14 cellular contexts compared by ENCODE assay signal in the genomic region with DNA sequence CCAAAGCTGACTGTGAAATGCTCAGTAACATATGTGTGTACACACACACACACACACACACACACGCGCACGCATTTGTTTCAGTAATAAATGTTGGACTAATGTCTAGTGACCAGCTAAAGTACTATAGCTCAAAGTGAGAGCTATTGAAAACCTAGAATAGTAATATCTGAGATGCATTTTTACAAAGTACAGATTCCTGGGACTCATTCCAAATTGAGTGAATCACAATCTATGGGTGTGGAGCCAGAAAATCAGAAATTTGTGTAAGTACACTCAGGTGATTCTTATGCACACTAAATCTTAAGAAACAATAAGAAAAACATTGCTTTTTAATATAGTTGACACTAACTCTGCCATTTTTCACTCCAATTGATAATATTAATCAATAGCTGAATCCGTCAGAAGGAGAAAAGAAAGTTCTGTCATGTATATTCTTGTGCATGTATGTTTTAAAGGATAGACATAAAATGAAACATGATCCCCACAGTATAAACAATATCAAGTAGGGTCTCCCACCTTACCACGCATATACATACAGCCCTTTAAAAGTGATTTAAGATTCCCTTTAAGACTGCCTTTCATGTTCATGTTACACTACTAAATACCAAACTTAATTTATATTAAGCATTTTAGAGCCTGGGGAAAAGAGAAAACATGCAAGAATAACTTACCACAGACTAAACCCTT.
A peak's percentile ranks its signal among the peaks of the same experiment; 100 is the strongest.
DNase-seq lines count a peak whose midpoint lies in the region; ATAC-seq, FAIRE-seq and TF ChIP-seq lines count a peak whose summit lies in the region.
"Had no signal": no experiment of that assay in that cellular context is flagged by ENCODE, and none has a peak within 500 bp of the region (broad histone marks: within the 10 kb centered on the region; RNA-seq: fewer than 3 reads in every experiment).

No MANE protein-coding gene starts in this region.

- no peak overlapping the region for H3K4me3 ChIP-seq in A549
- H3K4me3 ChIP-seq in HCT116 (replicated peaks in 1 of 2; ENCODE audit: low read depth in 1 of 2, low read length in 2 of 2), result no peak overlapping the region
- peak overlapping the region in 1 of 3 experiments; percentile 22 for H3K4me3 ChIP-seq in mammary epithelial cell (replicated peaks in 1 of 3; ENCODE audit: insufficient read depth in 1 of 3, low read depth in 2 of 3, low read length in 3 of 3)
- no peak overlapping the region for H3K4me3 ChIP-seq in keratinocyte (ENCODE audit: control insufficient read depth in 2 of 3, extremely low read depth in 1 of 3, insufficient read depth in 2 of 3, low read depth in 1 of 3, low read length in 3 of 3)

- no peaks in the 10 kb centered on the region for H3K79me2 ChIP-seq in HCT116 (ENCODE audit: insufficient read depth, low read length)
- peaks cover 2% of the 10 kb centered on the region for H3K79me2 ChIP-seq in mammary epithelial cell (ENCODE audit: insufficient read depth, low read length)
- H3K79me2 ChIP-seq in keratinocyte (ENCODE audit: control insufficient read depth, insufficient read depth, low read length), result no peaks in the 10 kb centered on the region
- H3K79me2 ChIP-seq: parathyroid adenoma had no signal

- RAD21 ChIA-PET in HCT116 (lab: Charles Lee; ENCODE audit: low non-redundant PET in 1 of 2, low total read pairs in 2 of 2, uncharacterized antibody in 2 of 2, unreplicated experiment in 2 of 2), result interaction anchor here in 1 of 2 experiments (0.6 kb wide), 1 partner anchor 238 kb away, joined by 4 read pairs; no protein-coding TSS in a partner anchor

- H3K27me3 ChIP-seq in HCT116 (ENCODE audit: insufficient read depth, low read length), result no peaks in the 10 kb centered on the region
- H3K27me3 ChIP-seq in mammary epithelial cell (ENCODE audit: insufficient read depth, low read length), result no peaks in the 10 kb centered on the region
- no peaks in the 10 kb centered on the region for H3K27me3 ChIP-seq in keratinocyte (ENCODE audit: control insufficient read depth, extremely low read depth, insufficient read depth, low read length)

- H3K36me3 ChIP-seq in HCT116 (ENCODE audit: control insufficient read depth in 1 of 2, insufficient read depth in 2 of 2, low read length in 2 of 2) (no peaks in the 10 kb centered on the region), mammary epithelial cell (ENCODE audit: insufficient read depth, low read length) (peaks cover under 1% of the 10 kb centered on the region), keratinocyte (ENCODE audit: control insufficient read depth in 2 of 2, extremely low read depth in 1 of 2, insufficient read depth in 2 of 2, low read length in 2 of 2) (no peaks in the 10 kb centered on the region)

- no peaks in the 10 kb centered on the region for H4K20me1 ChIP-seq in HCT116 (ENCODE audit: insufficient read depth)
- no peaks in the 10 kb centered on the region for H4K20me1 ChIP-seq in mammary epithelial cell (ENCODE audit: insufficient read depth, low read length)
- no peaks in the 10 kb centered on the region for H4K20me1 ChIP-seq in keratinocyte (ENCODE audit: control insufficient read depth, extremely low read depth, insufficient read depth, low read length)

- H3K9me1 ChIP-seq in keratinocyte (ENCODE audit: control insufficient read depth, extremely low read depth, insufficient read depth, low read length), result no peaks in the 10 kb centered on the region

- DNase-seq in A549 (ENCODE audit: low read depth in 1 of 2, low spot score in 1 of 2) (no peak), HCT116 (ENCODE audit: low read depth, low spot score) (no peak), mammary epithelial cell (peak; percentile 69), keratinocyte (ENCODE audit: low read depth, low spot score) (no peak), NCI-H1105 treated with DMSO at 0.1 percent for 48 hours (lab: John Stamatoyannopoulos, UW) (no peak), Right ventricle myocardium inferior (ENCODE audit: missing footprints) (no peak)
- DNase-seq in activated CD8-positive, alpha-beta memory T cell treated with anti-CD3 and anti-CD28 coated beads for 24 hours, result no peak
- DNase-seq: activated CD4-positive, alpha-beta memory T cell treated with anti-CD3 and anti-CD28 coated beads for 36 hours; activated naive CD4-positive, alpha-beta T cell; cortex of kidney; DMS79 had no signal

- intact Hi-C loops in HCT116 (cut with micrococcal nuclease), result no loop called here
- intact Hi-C loops in mammary epithelial cell (cut with micrococcal nuclease), result no loop called here
- intact Hi-C loops in Right ventricle myocardium inferior (cut with DNase I), result no loop called here

- POLR2A ChIA-PET in A549 (lab: Yijun Ruan, JAX), result interaction anchor here (1.7 kb wide), 1 partner anchor 123 kb away, joined by 8 read pairs; a partner anchor contains a TSS
- POLR2A ChIA-PET in HCT116 (lab: Charles Lee), result no interaction called here

- no TSS peak for BruUV-seq in HCT116 (replicated peaks; lab: Mats Ljungman, UMichigan)
- BruUV-seq in mammary epithelial cell (replicated peaks; lab: Mats Ljungman, UMichigan), result no TSS peak

- in situ Hi-C loops in mammary epithelial cell (cut with MboI; ENCODE audit: low sequenced_read_pairs in 2 of 2), result no loop called here

- TF ChIP-seq RAD21 in A549 (conservative IDR thresholded peaks at IDR 0.05 in 1 of 2, IDR thresholded peaks at IDR 0.05 in 1 of 2) (no peak), HCT116 (IDR thresholded peaks at IDR 0.05; ENCODE audit: low read depth) (no peak)

- dilution Hi-C loops in mammary epithelial cell (cut with HindIII; ENCODE audit: low sequenced_read_pairs), result no loop called here
- dilution Hi-C loops in keratinocyte (cut with MboI; ENCODE audit: extremely low pct_ligation_motif_present, low sequenced_read_pairs), result no loop called here

- no peak for TF ChIP-seq CTCF in A549 (IDR thresholded peaks at IDR 0.05)
- no peak for TF ChIP-seq CTCF in HCT116 (IDR thresholded peaks at IDR 0.05 in 2 of 3, conservative IDR thresholded peaks at IDR 0.05 in 1 of 3; ENCODE audit: borderline replicate concordance in 1 of 3, insufficient read depth in 1 of 3, low read depth in 2 of 3, low read length in 2 of 3)
- no peak for TF ChIP-seq CTCF in mammary epithelial cell (conservative IDR thresholded peaks at IDR 0.05 in 1 of 2, IDR thresholded peaks at IDR 0.05 in 1 of 2; ENCODE audit: extremely low read depth in 1 of 2, insufficient read depth in 1 of 2, low read depth in 1 of 2, low read length in 2 of 2)
- no peak for TF ChIP-seq CTCF in keratinocyte (optimal IDR thresholded peaks at IDR 0.05 in 1 of 3, IDR thresholded peaks at IDR 0.05 in 1 of 3, conservative IDR thresholded peaks at IDR 0.05 in 1 of 3; ENCODE audit: extremely low read depth in 1 of 3, insufficient read depth in 2 of 3, low read length in 3 of 3)

- ATAC-seq in A549 (peak; percentile 46 to 57; a peak in 4 of 6 replicates), HCT116 (no peak), HG03439 (IDR thresholded peaks at IDR 0.05; ENCODE audit: unreplicated experiment) (no peak), Right ventricle myocardium inferior (no peak)
- ATAC-seq: stimulated activated memory B cell treated with anti-CD40 and anti-IgM and Interleukin-4, amounts not matched to agents 10 μg/mL and 1 μg/mL and 100 μg/mL, for 72 hours had no signal

- H2AFZ ChIP-seq in HCT116 (ENCODE audit: low read depth, low read length, poor library complexity, severe bottlenecking) (no peak overlapping the region), mammary epithelial cell (ENCODE audit: low read depth, low read length) (no peak overlapping the region), keratinocyte (ENCODE audit: control insufficient read depth, low read length) (no peak overlapping the region)
- H2AFZ ChIP-seq: parathyroid adenoma had no signal

- 81% methylated on average over 5 of the region's 5 CpGs for WGBS in A549 (ENCODE audit: missing lambda C conversion rate)
- WGBS in mammary epithelial cell (ENCODE audit: low coverage, missing lambda C conversion rate), result 74% methylated on average over 5 of the region's 5 CpGs

- FAIRE-seq in A549 (lab: Jason Lieb, UNC), result peak; percentile 73
- FAIRE-seq in keratinocyte (lab: Jason Lieb, UNC), result peak; percentile 77

- TF ChIP-seq EP300 in A549 (IDR thresholded peaks at IDR 0.05), result no peak

- TF ChIP-seq POLR2A in A549 (IDR thresholded peaks at IDR 0.05; ENCODE audit: low read length) (no peak), HCT116 (IDR thresholded peaks at IDR 0.05; ENCODE audit: borderline replicate concordance, extremely low read depth, insufficient read depth, insufficient read length) (no peak)

- peak overlapping the region in 1 of 2 experiments; percentile 35; a peak in 1 of 6 replicates for H3K27ac ChIP-seq in A549
- H3K27ac ChIP-seq in HCT116 (ENCODE audit: low read depth, low read length), result no peak overlapping the region
- H3K27ac ChIP-seq in mammary epithelial cell (ENCODE audit: insufficient read depth, low read depth, low read length), result peak overlapping the region; percentile 46
- peak overlapping the region; percentile 54 for H3K27ac ChIP-seq in keratinocyte (ENCODE audit: control insufficient read depth, insufficient read depth, low read length)
- H3K27ac ChIP-seq: parathyroid adenoma had no signal

- H3K9me3 ChIP-seq in A549, result no peaks in the 10 kb centered on the region
- no peaks in the 10 kb centered on the region for H3K9me3 ChIP-seq in HCT116 (ENCODE audit: control insufficient read depth in 1 of 2, insufficient read depth in 1 of 2, low read depth in 1 of 2, low read length in 2 of 2)
- no peaks in the 10 kb centered on the region for H3K9me3 ChIP-seq in mammary epithelial cell (replicated peaks; ENCODE audit: insufficient read depth, low read length)
- no peaks in the 10 kb centered on the region for H3K9me3 ChIP-seq in keratinocyte (ENCODE audit: control insufficient read depth, low read depth, low read length)

- H3K4me1 ChIP-seq in A549 (peaks cover 37% of the 10 kb centered on the region), HCT116 (ENCODE audit: control insufficient read depth in 1 of 2, insufficient read depth in 2 of 2, low read length in 2 of 2) (peaks cover 4 to 13% of the 10 kb centered on the region in 2 experiments; a peak in 3 of 4 replicates), mammary epithelial cell (ENCODE audit: insufficient read depth, low read length) (peaks cover 43% of the 10 kb centered on the region), keratinocyte (ENCODE audit: control insufficient read depth, extremely low read depth, insufficient read depth, low read length) (peaks cover 30% of the 10 kb centered on the region)
- H3K4me1 ChIP-seq: parathyroid adenoma had no signal

- H3K4me2 ChIP-seq in A549 (peak overlapping the region; percentile 41), HCT116 (ENCODE audit: low read length) (peak overlapping the region; percentile 11; the same call in 1 of the 2 replicates), mammary epithelial cell (ENCODE audit: insufficient read depth, low read depth, low read length) (peak overlapping the region; percentile 72), keratinocyte (ENCODE audit: control insufficient read depth, extremely low read depth, insufficient read depth, low read depth, low read length) (peak overlapping the region; percentile 47)

- H3K9ac ChIP-seq in HCT116 (ENCODE audit: low read length), result no peak overlapping the region
- no peak overlapping the region for H3K9ac ChIP-seq in mammary epithelial cell (ENCODE audit: insufficient read depth, low read length)
- no peak overlapping the region for H3K9ac ChIP-seq in keratinocyte (ENCODE audit: control insufficient read depth, extremely low read depth, insufficient read depth, low read length)
- H3K9ac ChIP-seq: parathyroid adenoma had no signal

- CTCF ChIA-PET in A549 (lab: Yijun Ruan, JAX), result interaction anchor here (0.6 to 4.4 kb wide), 8 partner anchors 9 to 1318 kb away, joined by 3 to 25 read pairs (median 4); a partner anchor contains a TSS
- CTCF ChIA-PET in HCT116 (lab: Charles Lee), result interaction anchor here (1.0 to 1.2 kb wide), 2 partner anchors 21 to 123 kb away, joined by 3 to 5 read pairs; a partner anchor contains a TSS
- CTCF ChIA-PET in mammary epithelial cell (lab: Charles Lee; ENCODE audit: low non-redundant PET), result interaction anchor here (0.6 kb wide), 1 partner anchor 273 kb away, joined by 4 read pairs; a partner anchor contains a TSS

- no peaks in the 10 kb centered on the region for H3K9me2 ChIP-seq in HCT116 (ENCODE audit: insufficient read depth)

Comparison
In these comparisons a context has a peak if more than half of its experiments do, and no peak if none do; other contexts are left out.
1. ATAC-seq: peak in A549 (2 of 2); none in HCT116 (single experiment), HG03439 (single experiment) and Right ventricle myocardium inferior (single experiment).
2. H3K4me2 ChIP-seq: peak in every context shown above with its lines; median percentile 72 in mammary epithelial cell; 47 in keratinocyte; 41 in A549; 11 in HCT116.